Comparison of ENCODE assay signal across 15 cellular contexts in genomic region chr7:142804715-142805114, GRCh38. TPM values are rescaled to one million over a fixed set of nuclear protein-coding genes. Genes with fewer than 3 reads are reported as not detected.
DNase-seq lines count a peak whose midpoint lies in the region; ATAC-seq and TF ChIP-seq lines count a peak whose summit lies in the region.
"Had no signal": no experiment of that assay in that cellular context is flagged by ENCODE, and none has a peak within 500 bp of the region (broad histone marks: within the 10 kb centered on the region; RNA-seq: fewer than 3 reads in every experiment).

No MANE protein-coding gene starts in this region.

- intact Hi-C loops in activated T-helper 1 cell treated with anti-CD3 and anti-CD28 coated beads, Interleukin-12 subunit alpha, Interleukin-12 subunit beta, Interleukin-2, Interleukin-4 antibody, amounts not matched to agents 30 ng/mL and 10 ng/mL and 1 ng/mL, durations not matched to agents 14 hours and 24 hours and 36 hours (cut with micrococcal nuclease): loop anchor here (5.0 to 10.0 kb wide), 5 partner anchors 307 to 1880 kb away; partner anchors contain the start of genes BRAF, GSTK1 and SSBP1
- intact Hi-C loops in naive thymus-derived CD4-positive, alpha-beta T cell (cut with micrococcal nuclease): loop anchor here (5.0 to 10.0 kb wide), 3 partner anchors 578 to 1250 kb away; partner anchors contain the start of genes AGK (in 1 of the 2), EPHA1 (in 1 of the 2) and ZYX (in 1 of the 2)
- intact Hi-C loops in PC-3 (cut with micrococcal nuclease): no loop called here

- H3K4me1 ChIP-seq in DOHH2 (ENCODE audit: control insufficient read depth, low read length) (peaks cover 76% of the 10 kb centered on the region), PC-3 (ENCODE audit: insufficient read depth, low read length) (peaks cover 37% of the 10 kb centered on the region)
- peaks cover 90 to 95% of the 10 kb centered on the region in 2 donors for H3K4me1 ChIP-seq in naive thymus-derived CD4-positive, alpha-beta T cell (ENCODE audit: control insufficient read depth in 2 of 2, insufficient read depth in 2 of 2, low read length in 2 of 2)
- H3K4me1 ChIP-seq: SJSA1 had no signal

- H3K36me3 Mint-ChIP-seq in activated T-helper 1 cell treated with anti-CD3 and anti-CD28 coated beads, Interleukin-12 subunit alpha, Interleukin-12 subunit beta, Interleukin-2, Interleukin-4 antibody, amounts not matched to agents 30 ng/mL and 10 ng/mL and 1 ng/mL, durations not matched to agents 14 hours and 24 hours and 36 hours (ENCODE audit: low read depth): peaks cover 59% of the 10 kb centered on the region
- H3K36me3 Mint-ChIP-seq in naive thymus-derived CD4-positive, alpha-beta T cell: peaks cover 20 to 62% (median 47%) of the 10 kb centered on the region in 5 donors

- H3K4me2 ChIP-seq in DOHH2 (ENCODE audit: low read length) (peak overlapping the region; percentile 94), PC-3 (ENCODE audit: low read length) (no peak overlapping the region)

- peak; percentile 4 for DNase-seq in KBM-7
- no peak for DNase-seq in activated T-helper 1 cell treated with anti-CD3 and anti-CD28 coated beads, Interleukin-12 subunit alpha, Interleukin-12 subunit beta, Interleukin-2, Interleukin-4 antibody, amounts not matched to agents 30 ng/mL and 10 ng/mL and 1 ng/mL, durations not matched to agents 14 hours and 24 hours and 36 hours (ENCODE audit: low spot score)
- peak in 4 of 9 donors; percentile 27 to 55 (median 34) for DNase-seq in naive thymus-derived CD4-positive, alpha-beta T cell
- no peak for DNase-seq in PC-3
- DNase-seq in GDM1 (lab: John Stamatoyannopoulos, UW): no peak
- DNase-seq in AG08396 (ENCODE audit: low spot score): no peak
- DNase-seq: activated CD4-positive, CD25-positive, alpha-beta regulatory T cell; aorta; HCEC 1CT; NCI-H1436 treated with DMSO at 0.1 percent for 48 hours; NCI-H69 had no signal

- H3K36me3 ChIP-seq in DOHH2 (ENCODE audit: control insufficient read depth, low read length): peaks cover 66% of the 10 kb centered on the region
- H3K36me3 ChIP-seq in naive thymus-derived CD4-positive, alpha-beta T cell (ENCODE audit: control insufficient read depth in 2 of 3, insufficient read depth in 3 of 3, low read length in 3 of 3): peaks cover 21 to 26% (median 24%) of the 10 kb centered on the region in 3 experiments
- peaks cover 34% of the 10 kb centered on the region for H3K36me3 ChIP-seq in PC-3 (ENCODE audit: low read depth, low read length)
- H3K36me3 ChIP-seq: SJSA1 had no signal

- in situ Hi-C loops in KBM-7 (cut with MboI; ENCODE audit: low pct_unique_long_range_greater_than_20kb, low sequenced_read_pairs): no loop called here

- H3K79me2 ChIP-seq in DOHH2 (ENCODE audit: control insufficient read depth, low read length) (peaks cover 10% of the 10 kb centered on the region), PC-3 (ENCODE audit: low read length) (peaks cover 13% of the 10 kb centered on the region)

- no peaks in the 10 kb centered on the region for H3K9me2 ChIP-seq in DOHH2 (replicated peaks; ENCODE audit: control insufficient read depth, low read length)
- H3K9me2 ChIP-seq in PC-3 (replicated peaks; ENCODE audit: low read length): no peaks in the 10 kb centered on the region

- no peak overlapping the region for H3K9ac ChIP-seq in PC-3 (ENCODE audit: low read length)

- peak overlapping the region; percentile 97 for H3K4me3 Mint-ChIP-seq in activated T-helper 1 cell treated with anti-CD3 and anti-CD28 coated beads, Interleukin-12 subunit alpha, Interleukin-12 subunit beta, Interleukin-2, Interleukin-4 antibody, amounts not matched to agents 30 ng/mL and 10 ng/mL and 1 ng/mL, durations not matched to agents 14 hours and 24 hours and 36 hours
- H3K4me3 Mint-ChIP-seq in naive thymus-derived CD4-positive, alpha-beta T cell: peak overlapping the region; percentile 80 to 100 (median 95)

- H3F3A ChIP-seq in DOHH2 (ENCODE audit: control insufficient read depth, insufficient read depth) (peaks cover 46% of the 10 kb centered on the region), PC-3 (ENCODE audit: low read length, unreplicated experiment) (peaks cover 14% of the 10 kb centered on the region)

- no TSS peak for BruUV-seq in PC-3 (replicated peaks; lab: Mats Ljungman, UMichigan)

- peaks cover 100% of the 10 kb centered on the region for H3K4me1 Mint-ChIP-seq in activated T-helper 1 cell treated with anti-CD3 and anti-CD28 coated beads, Interleukin-12 subunit alpha, Interleukin-12 subunit beta, Interleukin-2, Interleukin-4 antibody, amounts not matched to agents 30 ng/mL and 10 ng/mL and 1 ng/mL, durations not matched to agents 14 hours and 24 hours and 36 hours (ENCODE audit: low read depth)
- peaks cover 67 to 99% (median 96%) of the 10 kb centered on the region in 7 donors for H3K4me1 Mint-ChIP-seq in naive thymus-derived CD4-positive, alpha-beta T cell

- CTCF ChIA-PET in naive thymus-derived CD4-positive, alpha-beta T cell (lab: Charles Lee): no interaction called here
- CTCF ChIA-PET in PC-3 (lab: Charles Lee): no interaction called here

- no peaks in the 10 kb centered on the region for H3K9me3 Mint-ChIP-seq in activated T-helper 1 cell treated with anti-CD3 and anti-CD28 coated beads, Interleukin-12 subunit alpha, Interleukin-12 subunit beta, Interleukin-2, Interleukin-4 antibody, amounts not matched to agents 30 ng/mL and 10 ng/mL and 1 ng/mL, durations not matched to agents 14 hours and 24 hours and 36 hours
- peaks cover 0 to 9% (median 0%) of the 10 kb centered on the region in 11 donors for H3K9me3 Mint-ChIP-seq in naive thymus-derived CD4-positive, alpha-beta T cell

- H3K27me3 ChIP-seq in DOHH2 (ENCODE audit: control insufficient read depth, low read length) (no peaks in the 10 kb centered on the region), PC-3 (ENCODE audit: low read length) (no peaks in the 10 kb centered on the region)
- no peaks in the 10 kb centered on the region for H3K27me3 ChIP-seq in naive thymus-derived CD4-positive, alpha-beta T cell (ENCODE audit: control insufficient read depth in 2 of 2, insufficient read depth in 2 of 2, low read length in 2 of 2)

- TF ChIP-seq CTCF in DOHH2 (IDR thresholded peaks at IDR 0.05; ENCODE audit: low read depth, low read length, poor library complexity, severe bottlenecking) (no peak), PC-3 (conservative IDR thresholded peaks at IDR 0.05; ENCODE audit: low read depth, low read length) (no peak)

- POLR2A ChIA-PET in naive thymus-derived CD4-positive, alpha-beta T cell (lab: Charles Lee): interaction anchor here (1.0 to 33.1 kb wide), 13 partner anchors 3 to 499 kb away, joined by 3 to 5102 read pairs (median 5); partner anchors contain the start of gene EPHB6
- POLR2A ChIA-PET in PC-3 (lab: Charles Lee; ENCODE audit: unreplicated experiment): no interaction called here

- ATAC-seq in naive thymus-derived CD4-positive, alpha-beta T cell: no peak
- no peak for ATAC-seq in PC-3

- H2AFZ ChIP-seq in PC-3 (ENCODE audit: low read length): no peak overlapping the region

- peak overlapping the region; percentile 97 for H3K27ac ChIP-seq in DOHH2 (ENCODE audit: low read depth, low read length)
- H3K27ac ChIP-seq in naive thymus-derived CD4-positive, alpha-beta T cell (ENCODE audit: low read depth, low read length): peak overlapping the region; percentile 98
- H3K27ac ChIP-seq in PC-3 (ENCODE audit: low read length): no peak overlapping the region
- H3K27ac ChIP-seq: SJSA1 had no signal

- peak overlapping the region; percentile 99 for H3K27ac Mint-ChIP-seq in activated T-helper 1 cell treated with anti-CD3 and anti-CD28 coated beads, Interleukin-12 subunit alpha, Interleukin-12 subunit beta, Interleukin-2, Interleukin-4 antibody, amounts not matched to agents 30 ng/mL and 10 ng/mL and 1 ng/mL, durations not matched to agents 14 hours and 24 hours and 36 hours
- peak overlapping the region; percentile 99 to 100 (median 100) for H3K27ac Mint-ChIP-seq in naive thymus-derived CD4-positive, alpha-beta T cell

- peaks cover 2% of the 10 kb centered on the region for H3K27me3 Mint-ChIP-seq in activated T-helper 1 cell treated with anti-CD3 and anti-CD28 coated beads, Interleukin-12 subunit alpha, Interleukin-12 subunit beta, Interleukin-2, Interleukin-4 antibody, amounts not matched to agents 30 ng/mL and 10 ng/mL and 1 ng/mL, durations not matched to agents 14 hours and 24 hours and 36 hours (ENCODE audit: insufficient read depth)
- H3K27me3 Mint-ChIP-seq in naive thymus-derived CD4-positive, alpha-beta T cell: peaks cover 0 to 3% (median 0%) of the 10 kb centered on the region in 5 donors

- H3K4me3 ChIP-seq in DOHH2 (ENCODE audit: low read length) (peak overlapping the region; percentile 59; the same call in 1 of the 2 replicates), PC-3 (ENCODE audit: low read length) (no peak overlapping the region)
- peak overlapping the region; percentile 19 for H3K4me3 ChIP-seq in naive thymus-derived CD4-positive, alpha-beta T cell (ENCODE audit: low read length)
- H3K4me3 ChIP-seq: SJSA1 had no signal

- H4K20me1 ChIP-seq in DOHH2 (ENCODE audit: control insufficient read depth, insufficient read depth, low read depth, low read length) (no peaks in the 10 kb centered on the region), PC-3 (ENCODE audit: low read length) (no peaks in the 10 kb centered on the region)

- H3K9me3 ChIP-seq in DOHH2 (ENCODE audit: control insufficient read depth, insufficient read depth, low read length): no peaks in the 10 kb centered on the region
- H3K9me3 ChIP-seq in naive thymus-derived CD4-positive, alpha-beta T cell (ENCODE audit: control insufficient read depth in 2 of 3, low read length in 3 of 3): no peaks in the 10 kb centered on the region
- H3K9me3 ChIP-seq in PC-3 (ENCODE audit: low read length): no peaks in the 10 kb centered on the region
- H3K9me3 ChIP-seq: SJSA1 had no signal

RNA-seq across cellular contexts. Expression of gene PRSS2, which starts 33.9 kb away (rescaled TPM):
- total RNA-seq in activated T-helper 1 cell treated with anti-CD3 and anti-CD28 coated beads, Interleukin-12 subunit alpha, Interleukin-12 subunit beta, Interleukin-2, Interleukin-4 antibody, amounts not matched to agents 30 ng/mL and 10 ng/mL and 1 ng/mL, durations not matched to agents 14 hours and 24 hours and 36 hours: not detected in 2 replicates
- not detected for total RNA-seq in naive thymus-derived CD4-positive, alpha-beta T cell
- polyA plus RNA-seq in naive thymus-derived CD4-positive, alpha-beta T cell: not detected
- 0.40 TPM in 1 of 2 replicates, not detected in the other for total RNA-seq in PC-3 (2014; rRNA removed)
- total RNA-seq: fibroblast of villous mesenchyme, SJSA1, temporal lobe had no signal

RNA-seq across cellular contexts. Expression of gene EPHB6, which starts 50.2 kb away (rescaled TPM):
- 5.6 and 6.0 TPM in 2 replicates for total RNA-seq in activated T-helper 1 cell treated with anti-CD3 and anti-CD28 coated beads, Interleukin-12 subunit alpha, Interleukin-12 subunit beta, Interleukin-2, Interleukin-4 antibody, amounts not matched to agents 30 ng/mL and 10 ng/mL and 1 ng/mL, durations not matched to agents 14 hours and 24 hours and 36 hours
- total RNA-seq in naive thymus-derived CD4-positive, alpha-beta T cell: 100 to 1,000 TPM in 2 of 5 experiments, 10 to 100 TPM in 2, 1 to 10 TPM in 1; 9.8 to 110 (median 78.8) TPM
- 10 to 100 TPM; 36.9 to 55.6 TPM for polyA plus RNA-seq in naive thymus-derived CD4-positive, alpha-beta T cell
- 30.5 and 48.2 TPM in 2 replicates for total RNA-seq in PC-3 (2014; rRNA removed)

RNA-seq across cellular contexts. Expression of gene PRSS1, which starts 55.4 kb away (rescaled TPM):
- total RNA-seq in activated T-helper 1 cell treated with anti-CD3 and anti-CD28 coated beads, Interleukin-12 subunit alpha, Interleukin-12 subunit beta, Interleukin-2, Interleukin-4 antibody, amounts not matched to agents 30 ng/mL and 10 ng/mL and 1 ng/mL, durations not matched to agents 14 hours and 24 hours and 36 hours: not detected in 2 replicates
- not detected for total RNA-seq in naive thymus-derived CD4-positive, alpha-beta T cell
- polyA plus RNA-seq in naive thymus-derived CD4-positive, alpha-beta T cell: not detected
- not detected in 2 replicates for total RNA-seq in PC-3 (2014; rRNA removed)
- total RNA-seq: fibroblast of villous mesenchyme, SJSA1, temporal lobe had no signal
